Comparison of ENCODE assay signal across 16 cellular contexts in genomic region chr12:117524806-117525205, GRCh38.
DNase-seq lines count a peak whose midpoint lies in the region; ATAC-seq and TF ChIP-seq lines count a peak whose summit lies in the region.
"Had no signal": no experiment of that assay in that cellular context is flagged by ENCODE, and none has a peak within 500 bp of the region (broad histone marks: within the 10 kb centered on the region; RNA-seq: fewer than 3 reads in every experiment).

No MANE protein-coding gene starts in this region.

- peak overlapping the region; percentile 94; the same call in 1 of the 2 replicates for H3K27ac ChIP-seq in VCaP
- no peak overlapping the region for H3K27ac ChIP-seq in osteoblast (ENCODE audit: low read depth, low read length)
- no peak overlapping the region for H3K27ac ChIP-seq in colonic mucosa
- H3K27ac ChIP-seq: 22Rv1; A549; BLaER1 treated with 17β-estradiol and CSF1 and Interleukin-3, amounts not matched to agents 10 nM and 100 nM; C4-2B had no signal

- TF ChIP-seq CTCF in VCaP (conservative IDR thresholded peaks at IDR 0.05): no peak
- no peak for TF ChIP-seq CTCF in osteoblast (IDR thresholded peaks at IDR 0.05; ENCODE audit: extremely low read depth, low read depth, low read length)
- TF ChIP-seq CTCF in colonic mucosa (IDR thresholded peaks at IDR 0.05): no peak

- ATAC-seq in left lobe of liver (no peak), HG03095 (IDR thresholded peaks at IDR 0.05; ENCODE audit: unreplicated experiment) (no peak)
- ATAC-seq: A549; CD8-positive, alpha-beta T cell had no signal

- H3K4me1 ChIP-seq in osteoblast (ENCODE audit: insufficient read depth, low read length) (peaks cover 3% of the 10 kb centered on the region), colonic mucosa (no peaks in the 10 kb centered on the region)
- H3K4me1 ChIP-seq: A549; BLaER1 treated with 17β-estradiol and CSF1 and Interleukin-3, amounts not matched to agents 10 nM and 100 nM; Caco-2 had no signal

- H3K4me3 ChIP-seq in osteoblast (ENCODE audit: insufficient read depth, low read length): no peak overlapping the region
- H3K4me3 ChIP-seq in colonic mucosa: no peak overlapping the region
- H3K4me3 ChIP-seq: A549; BLaER1 treated with 17β-estradiol and CSF1 and Interleukin-3, amounts not matched to agents 10 nM and 100 nM had no signal

- no peaks in the 10 kb centered on the region for H3K79me2 ChIP-seq in osteoblast (ENCODE audit: insufficient read depth, low read length)

- H3K9me3 ChIP-seq in osteoblast (ENCODE audit: low read depth, low read length) (no peaks in the 10 kb centered on the region), colonic mucosa (no peaks in the 10 kb centered on the region)
- H3K9me3 ChIP-seq: A549; BLaER1 treated with 17β-estradiol and CSF1 and Interleukin-3, amounts not matched to agents 10 nM and 100 nM; Caco-2 had no signal

- H3K36me3 ChIP-seq in osteoblast (ENCODE audit: insufficient read depth, low read length): no peaks in the 10 kb centered on the region
- H3K36me3 ChIP-seq in colonic mucosa: no peaks in the 10 kb centered on the region
- H3K36me3 ChIP-seq: BLaER1 treated with 17β-estradiol and CSF1 and Interleukin-3, amounts not matched to agents 10 nM and 100 nM had no signal

- H3K27me3 ChIP-seq in osteoblast (ENCODE audit: insufficient read depth, low read length): no peaks in the 10 kb centered on the region
- no peaks in the 10 kb centered on the region for H3K27me3 ChIP-seq in colonic mucosa
- H3K27me3 ChIP-seq: BLaER1 treated with 17β-estradiol and CSF1 and Interleukin-3, amounts not matched to agents 10 nM and 100 nM had no signal

- no peak overlapping the region for H3K4me2 ChIP-seq in osteoblast (ENCODE audit: insufficient read depth, low read length)
- H3K4me2 ChIP-seq: A549; BLaER1 treated with 17β-estradiol and CSF1 and Interleukin-3, amounts not matched to agents 10 nM and 100 nM had no signal

- H2AFZ ChIP-seq in osteoblast (ENCODE audit: low read length): no peak overlapping the region

- intact Hi-C loops in colonic mucosa (cut with DNase I): no loop called here

- H3K9ac ChIP-seq in colonic mucosa (ENCODE audit: low read depth in 2 of 2, low read length in 2 of 2): no peak overlapping the region
- H3K9ac ChIP-seq: BLaER1 treated with 17β-estradiol and CSF1 and Interleukin-3, amounts not matched to agents 10 nM and 100 nM had no signal

- DNase-seq in left lobe of liver (ENCODE audit: low spot score): peak; percentile 36
- peak; percentile 43 for DNase-seq in osteoblast (ENCODE audit: insufficient read length, low spot score, missing footprints)
- DNase-seq in colonic mucosa: no peak
- DNase-seq: AML-193; Caco-2; Calu3; CD4-positive, alpha-beta T cell; CD8-positive, alpha-beta T cell; DMS79 treated with DMSO at 0.1 percent for 48 hours; GF-D8 had no signal

- no peaks in the 10 kb centered on the region for H4K20me1 ChIP-seq in osteoblast (ENCODE audit: insufficient read depth, low read length)
- H4K20me1 ChIP-seq: BLaER1 treated with 17β-estradiol and CSF1 and Interleukin-3, amounts not matched to agents 10 nM and 100 nM had no signal
